Comparison of ENCODE assay signal across 30 cellular contexts in genomic region chr15:38275951-38276350, GRCh38. TPM values are rescaled to one million over a fixed set of nuclear protein-coding genes. Genes with fewer than 3 reads are reported as not detected.
DNase-seq lines count a peak whose midpoint lies in the region; ATAC-seq and TF ChIP-seq lines count a peak whose summit lies in the region.
"Had no signal": no experiment of that assay in that cellular context is flagged by ENCODE, and none has a peak within 500 bp of the region (broad histone marks: within the 10 kb centered on the region; RNA-seq: fewer than 3 reads in every experiment).

No MANE protein-coding gene starts in this region.

- no peaks in the 10 kb centered on the region for H3K9me3 ChIP-seq in PC-3 (ENCODE audit: low read length)
- no peaks in the 10 kb centered on the region for H3K9me3 ChIP-seq in CD8-positive, alpha-beta memory T cell (ENCODE audit: low read length)
- H3K9me3 ChIP-seq: A549, ascending aorta, esophagus muscularis mucosa, pancreas, SJSA1, testis had no signal

- H3K27me3 ChIP-seq in PC-3 (ENCODE audit: low read length) = no peaks in the 10 kb centered on the region
- no peaks in the 10 kb centered on the region for H3K27me3 ChIP-seq in CD8-positive, alpha-beta memory T cell (ENCODE audit: insufficient read depth, low read length, poor library complexity, severe bottlenecking)
- H3K27me3 ChIP-seq: ascending aorta, esophagus muscularis mucosa, pancreas, SJSA1, testis had no signal

- H3K79me2 ChIP-seq in PC-3 (ENCODE audit: low read length) = peaks cover 99% of the 10 kb centered on the region

- H3K4me1 ChIP-seq in PC-3 (ENCODE audit: insufficient read depth, low read length) = no peaks in the 10 kb centered on the region
- H3K4me1 ChIP-seq in CD8-positive, alpha-beta memory T cell (ENCODE audit: insufficient read depth, low read length) = no peaks in the 10 kb centered on the region
- H3K4me1 ChIP-seq: pancreas, SJSA1, testis had no signal

- TF ChIP-seq CTCF in PC-3 (conservative IDR thresholded peaks at IDR 0.05; ENCODE audit: low read depth, low read length) = no peak

- peaks cover 70% of the 10 kb centered on the region for H4K20me1 ChIP-seq in PC-3 (ENCODE audit: low read length)

- intact Hi-C loops in PC-3 (cut with micrococcal nuclease) = no loop called here

- no peak overlapping the region for H3K4me3 ChIP-seq in PC-3 (ENCODE audit: low read length)
- no peak overlapping the region for H3K4me3 ChIP-seq in CD8-positive, alpha-beta memory T cell (ENCODE audit: low read length)
- H3K4me3 ChIP-seq: A549, ascending aorta, esophagus muscularis mucosa, GM12878, pancreas, SJSA1, testis had no signal

- H3F3A ChIP-seq in PC-3 (ENCODE audit: low read length, unreplicated experiment) = no peaks in the 10 kb centered on the region

- no peaks in the 10 kb centered on the region for H3K9me2 ChIP-seq in PC-3 (replicated peaks; ENCODE audit: low read length)

- ATAC-seq in PC-3 (no peak), GM21423 (IDR thresholded peaks at IDR 0.05; ENCODE audit: unreplicated experiment) (no peak), HG02938 (IDR thresholded peaks at IDR 0.05; ENCODE audit: unreplicated experiment) (no peak)
- ATAC-seq: A549; activated naive CD4-positive, alpha-beta T cell treated with anti-CD3 and anti-CD28 coated beads, Interleukin-2, amount 50 U/mL, for 72 hours; GM12878; left lobe of liver; pancreas; T-cell; WTC11 had no signal

- peaks cover 4 to 11% of the 10 kb centered on the region in 2 donors for H3K27me3 Mint-ChIP-seq in CD8-positive, alpha-beta memory T cell
- H3K27me3 Mint-ChIP-seq: B cell; central memory CD8-positive, alpha-beta T cell; stimulated activated naive CD8-positive, alpha-beta T cell treated with anti-CD3 and anti-CD28 coated beads, Interleukin-15, Interleukin-2, amounts not matched to agents 100 ng/mL and 50 ng/mL, for 24 hours had no signal

- H3K9me3 Mint-ChIP-seq in CD8-positive, alpha-beta memory T cell = no peaks in the 10 kb centered on the region
- H3K9me3 Mint-ChIP-seq: activated CD4-positive, alpha-beta T cell treated with anti-CD3 and anti-CD28 coated beads, Interleukin-2, amount 10 ng/mL, durations not matched to agents 7 days and 5 days; activated naive CD4-positive, alpha-beta T cell treated with anti-CD3 and anti-CD28 coated beads, Interleukin-2, amount 50 U/mL, for 72 hours; central memory CD8-positive, alpha-beta T cell; stimulated activated naive CD8-positive, alpha-beta T cell treated with anti-CD3 and anti-CD28 coated beads, Interleukin-15, Interleukin-2, amounts not matched to agents 100 ng/mL and 50 ng/mL, for 24 hours; T-cell; WTC11 had no signal

- CTCF ChIA-PET in PC-3 (lab: Charles Lee) = no interaction called here
- CTCF ChIA-PET in CD8-positive, alpha-beta memory T cell (lab: Charles Lee) = no interaction called here

- no peak overlapping the region for H3K27ac ChIP-seq in PC-3 (ENCODE audit: low read length)
- H3K27ac ChIP-seq in CD8-positive, alpha-beta memory T cell (ENCODE audit: low read depth, low read length) = no peak overlapping the region
- H3K27ac ChIP-seq: A549, ascending aorta, esophagus muscularis mucosa, pancreas, SJSA1, testis had no signal

- no peaks in the 10 kb centered on the region for H3K36me3 Mint-ChIP-seq in CD8-positive, alpha-beta memory T cell
- H3K36me3 Mint-ChIP-seq: activated naive CD4-positive, alpha-beta T cell treated with anti-CD3 and anti-CD28 coated beads, Interleukin-2, amount 50 U/mL, for 72 hours; CD4-positive, alpha-beta memory T cell; T-cell had no signal

- DNase-seq in ELR (ENCODE audit: low read depth) (peak; percentile 65), PC-3 (peak; percentile 42), dedifferentiated amniotic fluid mesenchymal stem cell (ENCODE audit: extremely low spot score) (peak; percentile 34), iris pigment epithelial cell (ENCODE audit: low read depth) (peak; percentile 89), DMS153 (lab: John Stamatoyannopoulos, UW) (no peak)
- no peak for DNase-seq in CD8-positive, alpha-beta memory T cell
- DNase-seq: activated CD4-positive, alpha-beta T cell treated with anti-CD3 and anti-CD28 coated beads, Interleukin-2, amount 10 ng/mL, durations not matched to agents 7 days and 5 days; CD4-positive, alpha-beta memory T cell; dermis blood vessel endothelial cell; Karpas-422; NCI-H1436 treated with DMSO at 0.1 percent for 48 hours; NCI-H345; pancreas; stimulated activated CD4-positive, alpha-beta T cell treated with anti-CD3 and anti-CD28 coated beads, Interleukin-1b, Interleukin-23, amount 100 ng/mL, for 48 hours; T-cell; testis had no signal

- POLR2A ChIA-PET in PC-3 (lab: Charles Lee; ENCODE audit: unreplicated experiment) = no interaction called here
- POLR2A ChIA-PET in CD8-positive, alpha-beta memory T cell (lab: Charles Lee) = no interaction called here

- 0 out of 2 replicates have a peak, but pooled peaks cover 3% of the 10 kb centered on the region for H3K36me3 ChIP-seq in PC-3 (ENCODE audit: low read depth, low read length)
- no peaks in the 10 kb centered on the region for H3K36me3 ChIP-seq in CD8-positive, alpha-beta memory T cell (ENCODE audit: insufficient read depth, low read length)
- H3K36me3 ChIP-seq: ascending aorta, esophagus muscularis mucosa, pancreas had no signal

- peaks cover 4 to 15% (median 13%) of the 10 kb centered on the region in 3 donors for H3K4me1 Mint-ChIP-seq in CD8-positive, alpha-beta memory T cell
- H3K4me1 Mint-ChIP-seq: activated CD4-positive, alpha-beta T cell treated with anti-CD3 and anti-CD28 coated beads, Interleukin-2, amount 10 ng/mL, durations not matched to agents 7 days and 5 days; B cell had no signal

- BruUV-seq in PC-3 (replicated peaks; lab: Mats Ljungman, UMichigan) = no TSS peak

- H3K4me3 Mint-ChIP-seq in CD8-positive, alpha-beta memory T cell = no peak overlapping the region
- H3K4me3 Mint-ChIP-seq: activated CD4-positive, alpha-beta T cell treated with anti-CD3 and anti-CD28 coated beads, Interleukin-2, amount 10 ng/mL, durations not matched to agents 7 days and 5 days; B cell; CD4-positive, alpha-beta memory T cell; central memory CD8-positive, alpha-beta T cell; neural crest cell; stimulated activated naive CD8-positive, alpha-beta T cell treated with anti-CD3 and anti-CD28 coated beads, Interleukin-15, Interleukin-2, amounts not matched to agents 100 ng/mL and 50 ng/mL, for 24 hours; T-cell; WTC11 had no signal

- no peak overlapping the region for H3K9ac ChIP-seq in PC-3 (ENCODE audit: low read length)

- no peak overlapping the region for H3K4me2 ChIP-seq in PC-3 (ENCODE audit: low read length)
- H3K4me2 ChIP-seq: A549 had no signal

- no peak overlapping the region for H2AFZ ChIP-seq in PC-3 (ENCODE audit: low read length)

- H3K27ac Mint-ChIP-seq in CD8-positive, alpha-beta memory T cell = no peak overlapping the region
- H3K27ac Mint-ChIP-seq: activated CD4-positive, alpha-beta T cell treated with anti-CD3 and anti-CD28 coated beads, Interleukin-2, amount 10 ng/mL, durations not matched to agents 7 days and 5 days; activated naive CD4-positive, alpha-beta T cell treated with anti-CD3 and anti-CD28 coated beads, Interleukin-2, amount 50 U/mL, for 72 hours; B cell; CD4-positive, alpha-beta memory T cell; stimulated activated naive CD8-positive, alpha-beta T cell treated with anti-CD3 and anti-CD28 coated beads, Interleukin-15, Interleukin-2, amounts not matched to agents 100 ng/mL and 50 ng/mL, for 24 hours; T-cell; WTC11 had no signal

RNA-seq across cellular contexts. Expression of gene SPRED1, which starts 23.3 kb away (rescaled TPM):
- 39.7 and 42.3 TPM in 2 replicates for total RNA-seq in PC-3 (2014; rRNA removed)
- total RNA-seq in CD8-positive, alpha-beta memory T cell = 1 to 10 TPM; 1.2 to 1.4 TPM
- polyA plus RNA-seq in CD8-positive, alpha-beta memory T cell = 0.35 TPM
- polyA plus RNA-seq: CD4-positive, alpha-beta memory T cell had no signal

Comparison
In these comparisons a context has a peak if more than half of its experiments do, and no peak if none do; other contexts are left out.
1. DNase-seq: peak in ELR (single experiment), PC-3 (single experiment), dedifferentiated amniotic fluid mesenchymal stem cell (single experiment) and iris pigment epithelial cell (single experiment); none in CD8-positive, alpha-beta memory T cell (0 of 5) and DMS153 (single experiment).
2. RNA of gene SPRED1, which starts 23.3 kb away (total RNA-seq): 39.7 to 42.3 TPM in PC-3; 1.2 to 1.4 TPM in CD8-positive, alpha-beta memory T cell; every median in the first group is over 10 times any median in the second.